In the genomic region with DNA sequence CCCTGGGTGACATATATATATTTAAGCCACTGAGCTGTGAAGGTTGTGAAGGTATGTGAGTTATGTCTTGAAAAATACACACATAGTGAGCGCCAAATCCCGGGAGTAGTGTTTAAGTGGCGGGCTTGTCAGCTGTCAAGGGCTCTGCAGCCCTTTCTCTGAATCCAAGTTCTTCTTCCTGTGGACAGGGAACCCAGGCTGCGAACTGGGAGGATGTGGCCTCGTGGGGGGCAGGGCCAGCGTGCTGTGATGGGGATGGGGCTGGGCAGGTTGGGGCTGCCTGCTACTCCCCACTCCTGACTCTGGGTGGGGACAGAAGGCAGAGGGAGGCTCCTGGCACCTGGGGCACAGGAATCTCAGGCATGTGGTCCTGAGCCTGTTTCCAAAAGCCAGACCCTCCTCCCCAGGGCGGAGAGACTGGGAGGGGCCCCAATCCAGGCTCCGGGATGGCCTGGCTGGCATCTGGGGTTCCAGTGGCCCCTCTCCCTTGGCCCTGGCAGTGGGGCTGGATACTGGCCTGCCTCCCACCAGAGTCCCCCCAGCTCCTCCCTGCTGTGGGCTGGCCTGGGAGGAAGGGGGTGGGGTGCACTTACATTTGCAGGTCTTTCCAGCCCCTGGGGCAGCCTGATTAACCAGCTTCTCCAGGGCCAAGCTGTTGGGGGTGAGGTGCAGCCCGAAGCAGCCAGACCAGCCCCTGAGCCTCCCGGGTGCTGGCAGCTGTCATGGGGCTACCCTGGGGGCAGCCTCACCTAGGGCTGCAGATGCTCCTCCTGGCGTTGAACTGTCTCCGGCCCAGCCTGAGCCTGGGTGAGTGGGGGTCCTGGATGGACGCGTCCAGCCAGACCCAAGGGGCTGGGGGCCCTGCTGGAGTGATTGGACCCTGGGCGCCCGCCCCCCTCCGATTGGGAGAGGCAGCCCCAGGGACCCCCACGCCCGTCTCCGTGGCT, we compare ENCODE assay signal across 8 cellular contexts.
DNase-seq lines count a peak whose midpoint lies in the region; ATAC-seq and TF ChIP-seq lines count a peak whose summit lies in the region.

UPK3B (plus strand) TSS at position 622 of the 947 bp plus-strand sequence; CDS start at position 723, 101 bp downstream.

- H3K27me3 Mint-ChIP-seq in T-helper 2 cell treated with Interferon-gamma antibody and Interleukin-4, amounts not matched to agents 5 μg/mL and 100 μg/mL, for 36 hours (ENCODE audit: low read depth) = no peaks in the 10 kb centered on the region

- peak within 1 kb of the TSS; percentile 53 for H3K4me3 ChIP-seq in LNCaP clone FGC (ENCODE audit: low read depth, low read length)

- no peak within 1 kb of the TSS for H3K4me3 Mint-ChIP-seq in T-helper 2 cell treated with Interferon-gamma antibody and Interleukin-4, amounts not matched to agents 5 μg/mL and 100 μg/mL, for 36 hours

- peak within 1 kb of the TSS; percentile 16 for H3K27ac ChIP-seq in epithelial cell of prostate

- TF ChIP-seq CTCF in LNCaP clone FGC (IDR thresholded peaks at IDR 0.05; ENCODE audit: control insufficient read depth, extremely low read depth, insufficient read depth) = no peak

- peak; percentile 3 for DNase-seq in T-helper 2 cell treated with Interferon-gamma antibody and Interleukin-4, amounts not matched to agents 5 μg/mL and 100 μg/mL, for 36 hours (ENCODE audit: low spot score)
- DNase-seq in T-helper 2 cell (no peak), LNCaP clone FGC (ENCODE audit: low read depth) (no peak), epithelial cell of prostate (ENCODE audit: low read depth, low spot score) (no peak), retina (peak; percentile 37), NCI-H526 treated with DMSO at 0.1 percent for 48 hours (lab: John Stamatoyannopoulos, UW) (no peak)

- H3K4me1 Mint-ChIP-seq in T-helper 2 cell treated with Interferon-gamma antibody and Interleukin-4, amounts not matched to agents 5 μg/mL and 100 μg/mL, for 36 hours (ENCODE audit: low read depth) = peaks cover 4% of the 10 kb centered on the region

- no peaks in the 10 kb centered on the region for H3K36me3 Mint-ChIP-seq in T-helper 2 cell treated with Interferon-gamma antibody and Interleukin-4, amounts not matched to agents 5 μg/mL and 100 μg/mL, for 36 hours (ENCODE audit: low read depth)

- no peak within 1 kb of the TSS for H3K27ac Mint-ChIP-seq in T-helper 2 cell treated with Interferon-gamma antibody and Interleukin-4, amounts not matched to agents 5 μg/mL and 100 μg/mL, for 36 hours

- no peaks in the 10 kb centered on the region for H3K9me3 Mint-ChIP-seq in T-helper 2 cell treated with Interferon-gamma antibody and Interleukin-4, amounts not matched to agents 5 μg/mL and 100 μg/mL, for 36 hours

- ATAC-seq in GM21515 (IDR thresholded peaks at IDR 0.05; ENCODE audit: unreplicated experiment) (no peak), HG02588 (IDR thresholded peaks at IDR 0.05; ENCODE audit: unreplicated experiment) (no peak)

Comparison
In these comparisons a context has a peak if more than half of its experiments do, and no peak if none do; other contexts are left out.
1. DNase-seq: peak in T-helper 2 cell treated with Interferon-gamma antibody and Interleukin-4, amounts not matched to agents 5 μg/mL and 100 μg/mL, for 36 hours (single experiment) and retina (single experiment); none in T-helper 2 cell (0 of 5), LNCaP clone FGC (single experiment), epithelial cell of prostate (single experiment) and NCI-H526 treated with DMSO at 0.1 percent for 48 hours (single experiment).